Comparison of ENCODE assay signal across 10 cellular contexts in the genomic region with DNA sequence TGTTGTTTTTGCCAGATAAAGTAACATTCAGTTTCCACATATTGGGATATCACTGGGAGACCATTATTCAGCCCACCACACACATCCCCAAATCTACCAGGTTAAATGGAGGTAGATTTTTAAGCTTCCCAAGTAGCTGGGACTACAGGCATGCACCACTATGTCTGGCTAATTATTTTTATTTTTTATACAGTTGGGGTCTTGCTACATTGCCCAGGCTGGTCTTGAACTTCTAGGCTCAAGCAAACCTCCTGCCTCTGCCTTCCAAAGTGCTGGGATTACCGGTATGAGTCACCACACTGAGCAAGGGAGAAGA.
A peak's percentile ranks its signal among the peaks of the same experiment; 100 is the strongest.
DNase-seq lines count a peak whose midpoint lies in the region; ATAC-seq and TF ChIP-seq lines count a peak whose summit lies in the region.
"Had no signal": no experiment of that assay in that cellular context is flagged by ENCODE, and none has a peak within 500 bp of the region (broad histone marks: within the 10 kb centered on the region; RNA-seq: fewer than 3 reads in every experiment).

No MANE protein-coding gene starts in this region.

- peak overlapping the region; percentile 17 for H3K4me3 Mint-ChIP-seq in stimulated activated naive CD8-positive, alpha-beta T cell treated with anti-CD3 and anti-CD28 coated beads, Interleukin-15, Interleukin-2, amounts not matched to agents 100 ng/mL and 50 ng/mL, for 24 hours
- H3K4me3 Mint-ChIP-seq in MCF 10A (ENCODE audit: unreplicated experiment), result peak overlapping the region; percentile 1
- no peak overlapping the region for H3K4me3 Mint-ChIP-seq in nephron

- H3K9me3 ChIP-seq in aorta (ENCODE audit: control insufficient read depth, low read length), result no peaks in the 10 kb centered on the region

- no peaks in the 10 kb centered on the region for H3K36me3 Mint-ChIP-seq in stimulated activated naive CD8-positive, alpha-beta T cell treated with anti-CD3 and anti-CD28 coated beads, Interleukin-15, Interleukin-2, amounts not matched to agents 100 ng/mL and 50 ng/mL, for 24 hours (ENCODE audit: low read depth)
- H3K36me3 Mint-ChIP-seq in MCF 10A (ENCODE audit: insufficient read depth, unreplicated experiment) (peaks cover 4% of the 10 kb centered on the region), nephron (ENCODE audit: low read depth) (no peaks in the 10 kb centered on the region)

- intact Hi-C loops in MCF 10A (cut with micrococcal nuclease), result loop anchor here (5.0 kb wide), 1 partner anchor 281 kb away; no protein-coding TSS in a partner anchor
- intact Hi-C loops in aorta (cut with DNase I), result loop anchor here (5.0 kb wide), 2 partner anchors 114 to 269 kb away; no protein-coding TSS in a partner anchor

- WGBS in aorta, 2 donors, result 50 to 69% methylated on average over 1 of the region's 1 CpG

- H3K4me1 ChIP-seq in aorta (ENCODE audit: control insufficient read depth in 1 of 2, insufficient read depth in 2 of 2, low read length in 2 of 2), result peaks cover 0 to 2% of the 10 kb centered on the region in 2 donors

- TF ChIP-seq CTCF in MCF 10A (IDR thresholded peaks at IDR 0.05; ENCODE audit: unreplicated experiment) (no peak), nephron (IDR thresholded peaks at IDR 0.05; ENCODE audit: unreplicated experiment in 3 of 3) (no peak)

- POLR2A ChIA-PET in MCF 10A (lab: Yijun Ruan, JAX), result interaction anchor here (1.0 to 14.2 kb wide), 16 partner anchors 8 to 226 kb away, joined by 3 to 1025 read pairs (median 4); partner anchors contain the start of gene CHD2

- H3K9me3 Mint-ChIP-seq in stimulated activated naive CD8-positive, alpha-beta T cell treated with anti-CD3 and anti-CD28 coated beads, Interleukin-15, Interleukin-2, amounts not matched to agents 100 ng/mL and 50 ng/mL, for 24 hours, result no peaks in the 10 kb centered on the region
- H3K9me3 Mint-ChIP-seq in MCF 10A (ENCODE audit: unreplicated experiment) (peaks cover 8% of the 10 kb centered on the region), nephron (peaks cover 4% of the 10 kb centered on the region)

- CTCF ChIA-PET in MCF 10A (lab: Yijun Ruan, JAX), result interaction anchor here (0.8 to 1.8 kb wide), 4 partner anchors 79 to 118 kb away, joined by 4 to 7 read pairs (median 4); no protein-coding TSS in a partner anchor

- peak overlapping the region; percentile 38 to 97 for H3K27ac ChIP-seq in aorta (ENCODE audit: low read depth in 1 of 2, low read length in 2 of 2)

- H3K4me1 Mint-ChIP-seq in stimulated activated naive CD8-positive, alpha-beta T cell treated with anti-CD3 and anti-CD28 coated beads, Interleukin-15, Interleukin-2, amounts not matched to agents 100 ng/mL and 50 ng/mL, for 24 hours (ENCODE audit: low read depth), result peaks cover 27% of the 10 kb centered on the region
- H3K4me1 Mint-ChIP-seq in MCF 10A (ENCODE audit: insufficient read depth, unreplicated experiment), result peaks cover 34% of the 10 kb centered on the region
- peaks cover 26% of the 10 kb centered on the region for H3K4me1 Mint-ChIP-seq in nephron

- no TSS peak for BruUV-seq in MCF 10A (replicated peaks; lab: Mats Ljungman, UMichigan)

- peak overlapping the region; percentile 64 for H3K27ac Mint-ChIP-seq in stimulated activated naive CD8-positive, alpha-beta T cell treated with anti-CD3 and anti-CD28 coated beads, Interleukin-15, Interleukin-2, amounts not matched to agents 100 ng/mL and 50 ng/mL, for 24 hours
- H3K27ac Mint-ChIP-seq in MCF 10A (ENCODE audit: low read depth, unreplicated experiment), result peak overlapping the region; percentile 98
- H3K27ac Mint-ChIP-seq in nephron, result peak overlapping the region; percentile 19 to 43 (median 39)

- no peaks in the 10 kb centered on the region for H3K27me3 ChIP-seq in aorta (ENCODE audit: control insufficient read depth in 1 of 2, insufficient read depth in 2 of 2, low read length in 1 of 2)

- ATAC-seq in stimulated activated naive CD8-positive, alpha-beta T cell treated with anti-CD3 and anti-CD28 coated beads, Interleukin-15, Interleukin-2, amounts not matched to agents 100 U/mL and 50 U/mL, for 24 hours, result no peak
- no peak for ATAC-seq in aorta (ENCODE audit: low FRiP score)

- H3K36me3 ChIP-seq in aorta (ENCODE audit: control insufficient read depth in 1 of 2, insufficient read depth in 2 of 2, low read length in 1 of 2), result no peaks in the 10 kb centered on the region

- H3K4me3 ChIP-seq in aorta (ENCODE audit: low read length in 2 of 2), result no peak overlapping the region

- no peaks in the 10 kb centered on the region for H3K27me3 Mint-ChIP-seq in stimulated activated naive CD8-positive, alpha-beta T cell treated with anti-CD3 and anti-CD28 coated beads, Interleukin-15, Interleukin-2, amounts not matched to agents 100 ng/mL and 50 ng/mL, for 24 hours
- H3K27me3 Mint-ChIP-seq in MCF 10A (ENCODE audit: insufficient read depth, unreplicated experiment) (no peaks in the 10 kb centered on the region), nephron (ENCODE audit: low read depth) (no peaks in the 10 kb centered on the region)

- DNase-seq in stimulated activated naive CD8-positive, alpha-beta T cell treated with anti-CD3 and anti-CD28 coated beads, Interleukin-15, Interleukin-2, amounts not matched to agents 100 U/mL and 50 U/mL, for 24 hours, result no peak
- DNase-seq in MCF 10A (ENCODE audit: unreplicated experiment), result no peak
- DNase-seq in aorta, result no peak
- no peak for DNase-seq in MV-4-11 (lab: John Stamatoyannopoulos, UW)
- DNase-seq in NK-92 (lab: John Stamatoyannopoulos, UW; ENCODE audit: unreplicated experiment), result no peak
- DNase-seq in ureter (ENCODE audit: low spot score), result no peak
- DNase-seq: NCI-H1417 treated with DMSO at 0.1 percent for 48 hours, retina had no signal

Comparison
In these comparisons a context has a peak if more than half of its experiments do, and no peak if none do; other contexts are left out.
1. H3K27ac Mint-ChIP-seq: peak in every context shown above with its lines; median percentile 98 in MCF 10A; 64 in stimulated activated naive CD8-positive, alpha-beta T cell treated with anti-CD3 and anti-CD28 coated beads, Interleukin-15, Interleukin-2, amounts not matched to agents 100 ng/mL and 50 ng/mL, for 24 hours; 39 in nephron.
2. H3K4me3 Mint-ChIP-seq: peak in stimulated activated naive CD8-positive, alpha-beta T cell treated with anti-CD3 and anti-CD28 coated beads, Interleukin-15, Interleukin-2, amounts not matched to agents 100 ng/mL and 50 ng/mL, for 24 hours (single experiment) and MCF 10A (single experiment); none in nephron (0 of 3).